ENCODE assay signal across 8 cellular contexts in the genomic region with DNA sequence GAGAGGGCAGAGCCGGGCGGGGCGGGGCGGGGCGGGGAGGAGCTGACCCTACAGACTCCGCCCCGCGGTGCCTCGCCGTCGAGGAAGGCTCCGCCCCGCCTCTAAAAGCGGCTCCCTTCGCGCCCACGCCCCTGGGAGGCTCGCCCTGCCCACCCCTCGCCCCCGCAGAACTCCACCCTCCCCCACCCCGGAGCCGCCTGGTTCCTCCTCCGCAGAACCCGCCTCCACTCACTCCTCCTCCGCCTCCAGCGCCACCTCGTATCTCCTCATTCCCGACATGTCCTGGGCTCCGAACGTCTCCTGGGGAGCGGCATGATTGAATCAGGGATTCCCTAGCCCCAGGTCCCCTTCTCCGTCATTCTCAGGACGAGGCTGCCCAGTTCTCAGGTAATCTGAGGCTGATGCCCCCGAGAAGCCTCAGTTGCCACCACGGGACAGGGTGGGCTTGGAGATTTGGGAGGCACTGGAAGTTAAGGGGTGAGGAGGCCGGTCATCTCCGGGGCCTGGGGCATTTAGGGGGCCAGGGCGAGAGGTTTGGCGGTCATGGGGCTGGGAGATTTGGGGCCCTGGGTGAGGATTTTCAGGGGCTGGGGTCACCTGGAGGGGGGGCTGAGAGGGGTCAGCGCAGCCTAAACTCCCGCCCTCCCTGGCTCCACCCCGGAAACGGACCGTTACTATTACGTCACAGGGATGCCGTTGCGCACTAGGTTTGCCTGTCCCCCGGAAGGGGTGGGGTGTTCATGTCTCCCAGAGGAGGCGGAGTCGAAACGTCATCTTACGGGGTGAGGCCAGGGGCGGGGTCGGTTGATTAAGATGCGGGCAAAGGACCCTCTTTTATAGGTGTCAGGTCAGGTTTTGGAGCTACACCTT. TPM values are rescaled to one million over a fixed set of nuclear protein-coding genes. Genes with fewer than 3 reads are reported as not detected.
DNase-seq lines count a peak whose midpoint lies in the region; ATAC-seq and TF ChIP-seq lines count a peak whose summit lies in the region.

No MANE protein-coding gene starts in this region.

- H3K4me1 ChIP-seq in breast epithelium (no peaks in the 10 kb centered on the region), skeletal muscle satellite cell (ENCODE audit: control insufficient read depth, insufficient read depth, low read length) (peaks cover 6% of the 10 kb centered on the region)

- H3K27me3 ChIP-seq in breast epithelium (no peaks in the 10 kb centered on the region), skeletal muscle satellite cell (ENCODE audit: control insufficient read depth, insufficient read depth, low read length) (no peaks in the 10 kb centered on the region)

- H3K27ac ChIP-seq in breast epithelium = peak overlapping the region; percentile 97 to 98

- DNase-seq in NCI-H2171 treated with DMSO at 0.1 percent for 48 hours (lab: John Stamatoyannopoulos, UW) = peak; percentile 83
- peak; percentile 93 to 96 for DNase-seq in breast epithelium (ENCODE audit: low spot score in 2 of 2)
- peak; percentile 94 for DNase-seq in iPS-NIHi11 (ENCODE audit: low spot score)
- DNase-seq in KG1 (lab: John Stamatoyannopoulos, UW) = no peak

- H3K4me2 ChIP-seq in skeletal muscle satellite cell (ENCODE audit: low read length) = peak overlapping the region; percentile 95

- TF ChIP-seq POLR2A in breast epithelium (IDR thresholded peaks at IDR 0.05) = peak; percentile 74

- peak overlapping the region; percentile 94 for H3K9ac ChIP-seq in skeletal muscle satellite cell (ENCODE audit: low read depth, low read length)

- peaks cover 0 to 2% of the 10 kb centered on the region in 2 donors for H3K9me3 ChIP-seq in breast epithelium
- H3K9me3 ChIP-seq in skeletal muscle satellite cell (replicated peaks; ENCODE audit: low read length) = no peaks in the 10 kb centered on the region

- H3K4me3 ChIP-seq in WI38 (ENCODE audit: low read depth, low read length) (peak overlapping the region; percentile 87), breast epithelium (peak overlapping the region; percentile 67 to 84 (median 74)), skeletal muscle satellite cell (ENCODE audit: low read length) (peak overlapping the region; percentile 86)

- intact Hi-C loops in breast epithelium (cut with DNase I; ENCODE audit: low total_unique reads) = no loop called here

- no peaks in the 10 kb centered on the region for H3K36me3 ChIP-seq in breast epithelium
- H3K36me3 ChIP-seq in skeletal muscle satellite cell (ENCODE audit: insufficient read depth, low read length) = peaks cover 11% of the 10 kb centered on the region

- TF ChIP-seq CTCF in WI38 (IDR thresholded peaks at IDR 0.05; ENCODE audit: low read depth, low read length) = no peak
- TF ChIP-seq CTCF in breast epithelium (IDR thresholded peaks at IDR 0.05) = peak in 1 of 3 donors; percentile 8

- ATAC-seq in GM18867 (IDR thresholded peaks at IDR 0.05; ENCODE audit: unreplicated experiment) (peak; percentile 69), HG03097 (IDR thresholded peaks at IDR 0.05; ENCODE audit: low FRiP score, unreplicated experiment) (peak; percentile 61)

RNA-seq across cellular contexts. Expression of gene CCL27, which starts 3.2 kb away (rescaled TPM):
- total RNA-seq in breast epithelium = not detected
- 0.51 TPM in 1 of 2 replicates, not detected in the other for total RNA-seq in skeletal muscle satellite cell (2012; rRNA removed)

RNA-seq across cellular contexts. Expression of gene IL11RA, which starts 13.6 kb away (rescaled TPM):
- 10 to 100 TPM; 20.3 to 45.5 (median 42.1) TPM for total RNA-seq in breast epithelium
- total RNA-seq in skeletal muscle satellite cell (2012; rRNA removed) = 7.4 and 12.7 TPM in 2 replicates

RNA-seq across cellular contexts. Expression of gene GALT, which starts 19.1 kb away (rescaled TPM):
- total RNA-seq in breast epithelium = 10 to 100 TPM; 26.1 to 37.0 (median 36.7) TPM
- total RNA-seq in skeletal muscle satellite cell (2012; rRNA removed) = 14.0 and 17.0 TPM in 2 replicates

RNA-seq across cellular contexts. Expression of gene CCL19, which starts 25.5 kb away (rescaled TPM):
- 1 to 10 TPM in 2 of 3 donors, under 1 TPM in 1; 0.88 to 5.6 (median 1.3) TPM for total RNA-seq in breast epithelium
- not detected in 2 replicates for total RNA-seq in skeletal muscle satellite cell (2012; rRNA removed)

RNA-seq across cellular contexts. Expression of gene SIGMAR1, which starts 28.0 kb away (rescaled TPM):
- 10 to 100 TPM; 62.6 to 84.8 (median 70.8) TPM for total RNA-seq in breast epithelium
- total RNA-seq in skeletal muscle satellite cell (2012; rRNA removed) = 127 and 135 TPM in 2 replicates
